In genomic region chr2:188475945-188476344, GRCh38 we compare ENCODE assay signal across 12 cellular contexts.
DNase-seq lines count a peak whose midpoint lies in the region; TF ChIP-seq lines count a peak whose summit lies in the region.
"Had no signal": no experiment of that assay in that cellular context is flagged by ENCODE, and none has a peak within 500 bp of the region (broad histone marks: within the 10 kb centered on the region; RNA-seq: fewer than 3 reads in every experiment).

No MANE protein-coding gene starts in this region.

- H3K27ac Mint-ChIP-seq in HFFc6 = peak overlapping the region; percentile 29
- H3K27ac Mint-ChIP-seq in nephron progenitor cell = no peak overlapping the region
- H3K27ac Mint-ChIP-seq: naive thymus-derived CD8-positive, alpha-beta T cell had no signal

- TF ChIP-seq CTCF in AG09319 (IDR thresholded peaks at IDR 0.05; ENCODE audit: low read depth, low read length) (no peak), HFFc6 (IDR thresholded peaks at IDR 0.05) (no peak), nephron progenitor cell (IDR thresholded peaks at IDR 0.05) (no peak)

- H3K4me1 Mint-ChIP-seq in HFFc6 (ENCODE audit: low read depth) (peaks cover 35% of the 10 kb centered on the region), nephron progenitor cell (no peaks in the 10 kb centered on the region)
- H3K4me1 Mint-ChIP-seq: naive thymus-derived CD8-positive, alpha-beta T cell had no signal

- H3K9me3 Mint-ChIP-seq in HFFc6 = peaks cover 6% of the 10 kb centered on the region; the same call in 1 of the 2 replicates
- peaks cover 8% of the 10 kb centered on the region for H3K9me3 Mint-ChIP-seq in nephron progenitor cell

- H3K27me3 Mint-ChIP-seq in HFFc6 (ENCODE audit: insufficient read depth) = peaks cover 1% of the 10 kb centered on the region
- H3K27me3 Mint-ChIP-seq in nephron progenitor cell (ENCODE audit: low read depth, poor library complexity) = no peaks in the 10 kb centered on the region

- H3K4me3 Mint-ChIP-seq in HFFc6 = peak overlapping the region; percentile 66
- H3K4me3 Mint-ChIP-seq in nephron progenitor cell = no peak overlapping the region
- H3K4me3 Mint-ChIP-seq: naive thymus-derived CD8-positive, alpha-beta T cell had no signal

- peak; percentile 30 for DNase-seq in AG09319 (ENCODE audit: extremely low read depth, low read depth)
- DNase-seq in HFFc6 = peak; percentile 61
- DNase-seq in RPMI7951 (ENCODE audit: low read depth) = peak; percentile 85
- peak; percentile 87 for DNase-seq in iris pigment epithelial cell (ENCODE audit: low read depth)
- DNase-seq in globus pallidus (ENCODE audit: low spot score) = no peak
- DNase-seq in activated CD4-positive, alpha-beta T cell treated with anti-CD3 and anti-CD28 coated beads for 1 hour = no peak
- no peak for DNase-seq in nephron progenitor cell
- no peak for DNase-seq in NK-92 (lab: John Stamatoyannopoulos, UW; ENCODE audit: unreplicated experiment)
- DNase-seq: caudate nucleus; heart right ventricle; naive thymus-derived CD8-positive, alpha-beta T cell; uterus had no signal

- H3K36me3 Mint-ChIP-seq in HFFc6 (ENCODE audit: low read depth) (0 out of 2 replicates have a peak, but pooled peaks cover 15% of the 10 kb centered on the region), nephron progenitor cell (ENCODE audit: low read depth) (peaks cover 11% of the 10 kb centered on the region)
- H3K36me3 Mint-ChIP-seq: naive thymus-derived CD8-positive, alpha-beta T cell had no signal

Comparison
In these comparisons a context has a peak if more than half of its experiments do, and no peak if none do; other contexts are left out.
1. DNase-seq: peak in AG09319 (single experiment), HFFc6 (single experiment), RPMI7951 (single experiment) and iris pigment epithelial cell (single experiment); none in globus pallidus (single experiment), activated CD4-positive, alpha-beta T cell treated with anti-CD3 and anti-CD28 coated beads for 1 hour (single experiment), nephron progenitor cell (single experiment) and NK-92 (single experiment).